Comparison of ENCODE assay signal across 20 cellular contexts in genomic region chr2:160566717-160567116, GRCh38.
A peak's percentile ranks its signal among the peaks of the same experiment; 100 is the strongest.
DNase-seq lines count a peak whose midpoint lies in the region; ATAC-seq, FAIRE-seq and TF ChIP-seq lines count a peak whose summit lies in the region.
"Had no signal": no experiment of that assay in that cellular context is flagged by ENCODE, and none has a peak within 500 bp of the region (broad histone marks: within the 10 kb centered on the region; RNA-seq: fewer than 3 reads in every experiment).

No MANE protein-coding gene starts in this region.

- no peak for FAIRE-seq in urothelium cell line (lab: Jason Lieb, UNC)
- FAIRE-seq: astrocyte, H54, small intestine, TTC549 had no signal

- no peaks in the 10 kb centered on the region for H3K36me3 Mint-ChIP-seq in activated naive CD4-positive, alpha-beta T cell treated with anti-CD3 and anti-CD28 coated beads, Interleukin-2, amount 50 U/mL, for 72 hours
- H3K36me3 Mint-ChIP-seq: CD4-positive, CD25-positive, alpha-beta regulatory T cell; neural progenitor cell had no signal

- H3K4me3 ChIP-seq in fibroblast of mammary gland (ENCODE audit: control insufficient read depth, low read depth, low read length) (no peak overlapping the region), psoas muscle (no peak overlapping the region), esophagus muscularis mucosa (no peak overlapping the region)
- H3K4me3 ChIP-seq: neural progenitor cell, SJSA1 had no signal

- no peak for TF ChIP-seq POLR2A in esophagus muscularis mucosa (IDR thresholded peaks at IDR 0.05; ENCODE audit: low read depth)

- intact Hi-C loops in psoas muscle (cut with DNase I) (no loop called here), esophagus muscularis mucosa (cut with DNase I) (no loop called here)

- H3K9me3 ChIP-seq in psoas muscle (no peaks in the 10 kb centered on the region), esophagus muscularis mucosa (peaks cover 0 to under 1% (median 0%) of the 10 kb centered on the region in 4 donors)
- H3K9me3 ChIP-seq: SJSA1 had no signal

- DNase-seq in CD1c-positive myeloid dendritic cell (ENCODE audit: extremely low spot score), result peak; percentile 76
- DNase-seq in NCI-H226, result peak; percentile 12
- DNase-seq in fibroblast of mammary gland (ENCODE audit: low read depth), result peak; percentile 79
- no peak for DNase-seq in psoas muscle
- DNase-seq in urothelium cell line (ENCODE audit: low spot score), result no peak
- no peak for DNase-seq in activated naive CD4-positive, alpha-beta T cell treated with anti-CD3 and anti-CD28 coated beads, Interleukin-2, amount 50 U/mL, for 72 hours (ENCODE audit: low spot score in 2 of 2)
- no peak for DNase-seq in esophagus muscularis mucosa (ENCODE audit: extremely low spot score)
- DNase-seq: activated CD8-positive, alpha-beta T cell treated with anti-CD3 and anti-CD28 coated beads for 36 hours; CD4-positive, CD25-positive, alpha-beta regulatory T cell; DMS79 treated with DMSO at 0.1 percent for 48 hours; NCI-H1092; NCI-H2171 treated with DMSO at 0.1 percent for 48 hours; small intestine; stimulated activated naive CD4-positive, alpha-beta T cell treated with Interleukin-2 at 50 U/mL for 16 hours had no signal

- H3K27me3 ChIP-seq in psoas muscle (ENCODE audit: insufficient read depth in 3 of 3, low read length in 2 of 3) (no peaks in the 10 kb centered on the region), esophagus muscularis mucosa (no peaks in the 10 kb centered on the region)
- H3K27me3 ChIP-seq: neural progenitor cell, SJSA1 had no signal

- H3K9me3 Mint-ChIP-seq in activated naive CD4-positive, alpha-beta T cell treated with anti-CD3 and anti-CD28 coated beads, Interleukin-2, amount 50 U/mL, for 72 hours, result peaks cover 5 to 13% of the 10 kb centered on the region in 2 donors

- H3K4me1 ChIP-seq in psoas muscle, result peaks cover 50% of the 10 kb centered on the region
- peaks cover 0 to 5% (median under 1%) of the 10 kb centered on the region in 4 donors for H3K4me1 ChIP-seq in esophagus muscularis mucosa
- H3K4me1 ChIP-seq: neural progenitor cell, SJSA1 had no signal

- peak overlapping the region; percentile 23 for H3K27ac ChIP-seq in psoas muscle
- no peak overlapping the region for H3K27ac ChIP-seq in esophagus muscularis mucosa (replicated peaks in 1 of 4)
- H3K27ac ChIP-seq: neural progenitor cell, SJSA1 had no signal

- peak in 2 of 4 donors; percentile 63 to 74 for ATAC-seq in psoas muscle
- no peak for ATAC-seq in GM18517 (IDR thresholded peaks at IDR 0.05; ENCODE audit: unreplicated experiment)
- no peak for ATAC-seq in activated naive CD4-positive, alpha-beta T cell treated with anti-CD3 and anti-CD28 coated beads, Interleukin-2, amount 50 U/mL, for 72 hours
- ATAC-seq: activated CD8-positive, alpha-beta T cell treated with anti-CD3 and anti-CD28 coated beads for 36 hours had no signal

- no peak for TF ChIP-seq CTCF in fibroblast of mammary gland (conservative IDR thresholded peaks at IDR 0.05; ENCODE audit: control insufficient read depth, insufficient read depth, low read depth, low read length)
- TF ChIP-seq CTCF in psoas muscle (IDR thresholded peaks at IDR 0.05), result no peak
- no peak for TF ChIP-seq CTCF in esophagus muscularis mucosa (IDR thresholded peaks at IDR 0.05)

- TF ChIP-seq EP300 in esophagus muscularis mucosa (IDR thresholded peaks at IDR 0.05), result no peak

- H3K36me3 ChIP-seq in psoas muscle (ENCODE audit: insufficient read depth in 1 of 2, low read depth in 1 of 2) (no peaks in the 10 kb centered on the region), esophagus muscularis mucosa (no peaks in the 10 kb centered on the region)
- H3K36me3 ChIP-seq: neural progenitor cell, SJSA1 had no signal

- no peak overlapping the region for H3K27ac Mint-ChIP-seq in activated naive CD4-positive, alpha-beta T cell treated with anti-CD3 and anti-CD28 coated beads, Interleukin-2, amount 50 U/mL, for 72 hours
- H3K27ac Mint-ChIP-seq: activated CD8-positive, alpha-beta T cell treated with anti-CD3 and anti-CD28 coated beads for 36 hours; CD4-positive, CD25-positive, alpha-beta regulatory T cell; neural progenitor cell had no signal

Comparison
In these comparisons a context has a peak if more than half of its experiments do, and no peak if none do; other contexts are left out.
1. DNase-seq: peak in CD1c-positive myeloid dendritic cell (single experiment), NCI-H226 (single experiment) and fibroblast of mammary gland (single experiment); none in psoas muscle (0 of 2), urothelium cell line (single experiment), activated naive CD4-positive, alpha-beta T cell treated with anti-CD3 and anti-CD28 coated beads, Interleukin-2, amount 50 U/mL, for 72 hours (0 of 2) and esophagus muscularis mucosa (single experiment).